In the genomic region with DNA sequence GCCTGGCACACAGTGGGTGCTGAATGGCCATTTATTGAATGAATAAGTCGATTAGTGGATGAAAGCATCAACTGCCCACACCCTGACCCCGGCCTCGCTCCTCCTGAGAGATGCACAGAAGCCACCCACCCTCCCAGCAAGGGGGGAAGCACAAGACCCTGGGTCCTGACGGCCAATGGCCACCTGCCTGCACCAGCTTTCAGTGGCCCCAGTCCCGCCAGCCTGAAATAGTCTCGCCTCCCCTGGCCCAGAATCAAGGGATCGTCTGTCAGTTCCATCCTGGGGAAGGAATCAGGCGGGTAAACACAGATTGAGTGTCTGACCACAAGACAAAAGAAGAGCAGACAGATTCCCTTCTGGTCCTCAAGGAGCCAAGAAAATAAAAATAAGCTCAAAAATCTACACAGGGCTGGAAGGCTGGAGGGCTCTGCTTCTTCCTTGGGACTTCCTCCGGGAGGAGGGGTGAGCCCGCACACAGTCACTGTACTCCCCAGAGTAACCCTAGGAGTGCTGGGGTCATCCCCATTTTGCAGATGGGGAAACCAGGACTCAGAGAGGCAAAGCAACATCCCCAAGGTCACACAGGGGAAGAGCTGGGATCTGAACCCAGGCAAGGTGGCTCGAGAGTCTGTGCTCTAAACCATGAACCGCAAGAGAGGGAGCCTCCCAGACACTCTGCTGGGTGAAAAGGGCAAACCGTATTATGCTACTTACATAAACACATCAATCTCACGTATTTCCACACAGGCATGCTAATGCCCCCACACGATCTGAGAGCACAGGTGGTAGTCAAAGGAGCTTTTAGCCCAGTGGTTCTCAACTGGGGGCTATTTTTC, we compare ENCODE assay signal across 12 cellular contexts. TPM values are rescaled to one million over a fixed set of nuclear protein-coding genes. Genes with fewer than 3 reads are reported as not detected.
A peak's percentile ranks its signal among the peaks of the same experiment; 100 is the strongest.
DNase-seq lines count a peak whose midpoint lies in the region; ATAC-seq and TF ChIP-seq lines count a peak whose summit lies in the region.
"Had no signal": no experiment of that assay in that cellular context is flagged by ENCODE, and none has a peak within 500 bp of the region (broad histone marks: within the 10 kb centered on the region; RNA-seq: fewer than 3 reads in every experiment).

No MANE protein-coding gene starts in this region.

- H3K27me3 ChIP-seq in ascending aorta = no peaks in the 10 kb centered on the region
- H3K27me3 ChIP-seq: heart left ventricle had no signal

- H3K4me1 Mint-ChIP-seq in CD14-positive monocyte (peaks cover 98% of the 10 kb centered on the region), natural killer cell (peaks cover 88 to 89% of the 10 kb centered on the region in 2 donors)

- intact Hi-C loops in CD14-positive monocyte (cut with micrococcal nuclease) = loop anchor here (5.0 to 10.0 kb wide), 4 partner anchors 33 to 165 kb away; no protein-coding TSS in a partner anchor
- intact Hi-C loops in natural killer cell (cut with micrococcal nuclease) = loop anchor here (2.0 to 10.0 kb wide), 5 partner anchors 21 to 227 kb away; a partner anchor contains a TSS
- intact Hi-C loops in ascending aorta (cut with DNase I) = loop anchor here (10.0 kb wide), 1 partner anchor 1035 kb away; a partner anchor contains a TSS

- DNase-seq in CD14-positive monocyte (ENCODE audit: low spot score) (no peak), astrocyte of the hippocampus (ENCODE audit: low read depth, low spot score) (peak; percentile 19), natural killer cell (no peak), NCI-H128 (lab: John Stamatoyannopoulos, UW; ENCODE audit: unreplicated experiment) (no peak), NCI-H187 (lab: John Stamatoyannopoulos, UW) (no peak), ascending aorta (ENCODE audit: low spot score in 2 of 2) (no peak)
- DNase-seq: heart left ventricle; SK-N-SH; stimulated activated CD4-positive, alpha-beta T cell treated with anti-CD3 and anti-CD28 coated beads, Interleukin-4, amount 100 ng/mL, for 1 hour had no signal

- H3K27ac ChIP-seq in KOPT-K1 (ENCODE audit: low read depth, low read length, poor library complexity, severe bottlenecking) (peak overlapping the region; percentile 86), ascending aorta (peak overlapping the region in 1 of 2 donors; percentile 18)
- H3K27ac ChIP-seq: parathyroid adenoma had no signal

- H3K9me3 Mint-ChIP-seq in CD14-positive monocyte (peaks cover 0 to 2% (median 0%) of the 10 kb centered on the region in 7 donors), natural killer cell (no peaks in the 10 kb centered on the region)

- H3K27ac Mint-ChIP-seq in CD14-positive monocyte (peak overlapping the region in 6 of 7 donors; percentile 2 to 88 (median 62)), natural killer cell (no peak overlapping the region)

- peak in 1 of 3 donors; percentile 12 for ATAC-seq in natural killer cell
- ATAC-seq in HG03045 (IDR thresholded peaks at IDR 0.05; ENCODE audit: unreplicated experiment) = no peak
- ATAC-seq: heart left ventricle had no signal

- H3K36me3 Mint-ChIP-seq in CD14-positive monocyte (peaks cover 53 to 77% of the 10 kb centered on the region in 2 donors), natural killer cell (no peaks in the 10 kb centered on the region)

- TF ChIP-seq CTCF in CD14-positive monocyte (IDR thresholded peaks at IDR 0.05) (no peak), natural killer cell (IDR thresholded peaks at IDR 0.05) (no peak), ascending aorta (IDR thresholded peaks at IDR 0.05) (no peak)

- H3K27me3 Mint-ChIP-seq in CD14-positive monocyte (ENCODE audit: low read depth in 3 of 3) (no peaks in the 10 kb centered on the region), natural killer cell (ENCODE audit: low read depth in 2 of 2) (no peaks in the 10 kb centered on the region)

- no peak overlapping the region for H3K4me3 ChIP-seq in ascending aorta

- H3K4me1 ChIP-seq in ascending aorta = peaks cover 4 to 23% of the 10 kb centered on the region in 2 donors
- H3K4me1 ChIP-seq: parathyroid adenoma had no signal

- H3K36me3 ChIP-seq in KOPT-K1 (ENCODE audit: insufficient read depth, low read length) (no peaks in the 10 kb centered on the region), ascending aorta (peaks cover 0 to 4% of the 10 kb centered on the region in 2 donors)

- H3K4me3 Mint-ChIP-seq in CD14-positive monocyte (peak overlapping the region; percentile 3 to 37), natural killer cell (peak overlapping the region; percentile 99)

- H3K9me3 ChIP-seq in KOPT-K1 (ENCODE audit: insufficient read depth, low read length, poor library complexity, severe bottlenecking) = no peaks in the 10 kb centered on the region
- H3K9me3 ChIP-seq in ascending aorta = no peaks in the 10 kb centered on the region
- H3K9me3 ChIP-seq: heart left ventricle, SK-N-SH had no signal

RNA-seq across cellular contexts. Expression of a gene that starts 7.8 kb away (rescaled TPM):
- 10 to 100 TPM; 24.3 to 27.5 TPM for polyA plus RNA-seq in CD14-positive monocyte
- total RNA-seq in natural killer cell (100 to 1,000 TPM; 382 to 392 (median 389) TPM), ascending aorta (75.4 TPM)

Comparison
In these comparisons a context has a peak if more than half of its experiments do, and no peak if none do; other contexts are left out.
1. H3K27ac Mint-ChIP-seq: peak in CD14-positive monocyte (6 of 7); none in natural killer cell (0 of 2).